Comparison of ENCODE assay signal across 8 cellular contexts in genomic region chr16:53207810-53208752, GRCh38.
DNase-seq lines count a peak whose midpoint lies in the region; ATAC-seq and TF ChIP-seq lines count a peak whose summit lies in the region.

No MANE protein-coding gene starts in this region.

- peak; percentile 74 for DNase-seq in GM03348 (ENCODE audit: low spot score)
- peak; percentile 78 for DNase-seq in NT2/D1 (ENCODE audit: low read depth, low spot score)
- peak; percentile 30 to 60 (median 49) for DNase-seq in body of pancreas
- DNase-seq in iPS DF 19.7 (ENCODE audit: low read depth, low spot score), result peak; percentile 80
- peak; percentile 90 for DNase-seq in renal cortical epithelial cell (ENCODE audit: low read depth)
- no peak for DNase-seq in stimulated activated CD8-positive, alpha-beta memory T cell treated with anti-CD3 and anti-CD28 coated beads, Interleukin-4, amount 100 ng/mL, for 48 hours

- H3K27ac ChIP-seq in HUES48 (ENCODE audit: low read depth, low read length), result peak overlapping the region; percentile 100
- H3K27ac ChIP-seq in body of pancreas, result peak overlapping the region; percentile 39 to 86 (median 73)

- intact Hi-C loops in body of pancreas (cut with DNase I), result no loop called here

- H3K36me3 ChIP-seq in HUES48 (ENCODE audit: control insufficient read depth, insufficient read depth, low read length) (peaks cover 19% of the 10 kb centered on the region), NT2/D1 (ENCODE audit: insufficient read depth, insufficient read length, low read length) (peaks cover 18% of the 10 kb centered on the region), body of pancreas (replicated peaks in 1 of 2; ENCODE audit: insufficient read depth in 1 of 2, low read depth in 2 of 2) (no peaks in the 10 kb centered on the region)

- WGBS in body of pancreas, 2 donors, result 26 to 29% methylated on average over 8 of the region's 8 CpGs

- H3K4me1 ChIP-seq in HUES48 (ENCODE audit: control insufficient read depth, insufficient read depth, low read length) (peaks cover 24% of the 10 kb centered on the region), NT2/D1 (ENCODE audit: insufficient read depth, insufficient read length) (no peaks in the 10 kb centered on the region), body of pancreas (peaks cover 17% of the 10 kb centered on the region)

- H3K9me3 ChIP-seq in HUES48 (ENCODE audit: control insufficient read depth, insufficient read depth, low read length) (no peaks in the 10 kb centered on the region), NT2/D1 (ENCODE audit: insufficient read depth, low read length) (no peaks in the 10 kb centered on the region; the same call in 1 of the 2 replicates), body of pancreas (no peaks in the 10 kb centered on the region)

- peak overlapping the region; percentile 92 for H3K9ac ChIP-seq in HUES48 (ENCODE audit: low read depth, low read length)
- peak overlapping the region; percentile 76 for H3K9ac ChIP-seq in NT2/D1 (ENCODE audit: insufficient read length, low read depth)

- peak in 6 of 7 experiments; percentile 11 to 66 (median 62) for TF ChIP-seq CTCF in body of pancreas (IDR thresholded peaks at IDR 0.05)

- TF ChIP-seq POLR2A in body of pancreas (IDR thresholded peaks at IDR 0.05), result peak in 1 of 3 donors; percentile 25

- no peaks in the 10 kb centered on the region for H3K27me3 ChIP-seq in HUES48 (ENCODE audit: control insufficient read depth, insufficient read depth, low read length)
- no peaks in the 10 kb centered on the region for H3K27me3 ChIP-seq in NT2/D1 (ENCODE audit: insufficient read depth, insufficient read length)
- H3K27me3 ChIP-seq in body of pancreas, result no peaks in the 10 kb centered on the region

- H3K4me3 ChIP-seq in HUES48 (ENCODE audit: low read depth, low read length) (peak overlapping the region; percentile 76), NT2/D1 (ENCODE audit: insufficient read length, low read depth) (peak overlapping the region; percentile 59), body of pancreas (no peak overlapping the region)

- ATAC-seq in GM21529 (IDR thresholded peaks at IDR 0.05; ENCODE audit: unreplicated experiment) (peak; percentile 91), body of pancreas (peak; percentile 86)

Comparison
In these comparisons a context has a peak if more than half of its experiments do, and no peak if none do; other contexts are left out.
1. H3K4me3 ChIP-seq: peak in HUES48 (single experiment) and NT2/D1 (single experiment); none in body of pancreas (0 of 2).